Comparison of ENCODE assay signal across 1 cellular context in genomic region chr6:140744648-140745320, GRCh38.
TF ChIP-seq lines count a peak whose summit lies in the region.

No MANE protein-coding gene starts in this region.

TF ChIP-seq in HepG2, 621 proteins besides CTCF, POLR2A, EP300 and RAD21 (continued from another document):
- no peak for TF ChIP-seq ONECUT2 (CRISPR knock-in tag; IDR thresholded peaks at IDR 0.05)
- TF ChIP-seq, protein P1, sequence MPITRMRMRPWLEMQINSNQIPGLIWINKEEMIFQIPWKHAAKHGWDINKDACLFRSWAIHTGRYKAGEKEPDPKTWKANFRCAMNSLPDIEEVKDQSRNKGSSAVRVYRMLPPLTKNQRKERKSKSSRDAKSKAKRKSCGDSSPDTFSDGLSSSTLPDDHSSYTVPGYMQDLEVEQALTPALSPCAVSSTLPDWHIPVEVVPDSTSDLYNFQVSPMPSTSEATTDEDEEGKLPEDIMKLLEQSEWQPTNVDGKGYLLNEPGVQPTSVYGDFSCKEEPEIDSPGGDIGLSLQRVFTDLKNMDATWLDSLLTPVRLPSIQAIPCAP (CRISPR knock-in tag; IDR thresholded peaks at IDR 0.05; ENCODE audit: low read depth) = no peak
- TF ChIP-seq ZFX (CRISPR knock-in tag; IDR thresholded peaks at IDR 0.05; ENCODE audit: low read depth) = no peak
- TF ChIP-seq ZNF530 (CRISPR knock-in tag; IDR thresholded peaks at IDR 0.05; ENCODE audit: low read depth) = no peak
- TF ChIP-seq MEIS1 (CRISPR knock-in tag; IDR thresholded peaks at IDR 0.05; ENCODE audit: borderline replicate concordance) = no peak
- no peak for TF ChIP-seq ZNF710 (CRISPR knock-in tag; IDR thresholded peaks at IDR 0.05; ENCODE audit: borderline replicate concordance)
